Comparison of ENCODE assay signal across 8 cellular contexts in the genomic region with DNA sequence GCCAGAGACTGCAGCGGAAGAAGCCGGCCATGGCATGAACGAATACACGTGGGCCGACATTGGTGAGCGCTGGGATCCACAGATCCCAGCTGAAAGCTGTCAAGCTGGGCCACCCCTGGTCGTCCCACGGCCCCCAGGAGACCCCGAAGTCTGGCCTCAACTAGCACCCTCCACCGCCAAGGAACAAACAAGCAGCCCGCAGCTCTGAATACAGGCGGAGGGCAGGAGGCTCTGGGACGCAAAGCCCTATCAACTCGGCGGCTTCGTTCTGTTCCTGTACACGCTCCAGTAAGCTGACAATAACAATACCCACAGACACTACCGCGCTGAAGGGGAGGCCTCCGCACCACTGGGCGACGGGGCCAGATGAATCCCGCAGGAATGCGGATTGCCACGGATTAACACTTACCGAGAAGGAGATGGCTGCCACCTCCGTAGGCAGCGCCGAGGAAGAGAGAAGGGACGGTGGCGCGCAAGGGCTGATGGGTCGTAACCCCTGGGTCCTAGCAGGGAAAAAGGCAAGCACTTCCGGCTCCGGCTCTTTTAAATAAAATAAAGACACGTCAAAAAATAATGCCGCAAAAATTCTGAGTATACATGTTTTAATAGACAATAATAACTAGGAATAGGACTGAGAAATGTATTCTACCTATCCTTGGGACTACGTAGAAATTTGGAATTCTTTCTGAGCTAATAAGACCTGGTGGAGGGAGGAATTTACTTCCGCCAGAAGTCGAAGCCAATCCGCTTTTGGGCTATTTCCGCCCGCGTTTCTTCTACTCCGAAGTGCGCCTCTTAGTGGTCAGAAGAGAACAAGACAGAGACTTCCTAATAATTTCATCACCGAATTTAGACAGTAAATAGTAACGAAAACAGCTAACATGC. TPM values are rescaled to one million over a fixed set of nuclear protein-coding genes. Genes with fewer than 3 reads are reported as not detected.
DNase-seq lines count a peak whose midpoint lies in the region; ATAC-seq, FAIRE-seq and TF ChIP-seq lines count a peak whose summit lies in the region.

A gene (minus strand): TSS at position 481 of the 885 bp plus-strand sequence. CDS start 1,328 bp downstream, outside the sequence.

- DNase-seq in Ammon's horn (ENCODE audit: low spot score) (peak; percentile 93), NCI-H460 (ENCODE audit: extremely low read depth, low read depth) (peak; percentile 91), cerebellum (ENCODE audit: low spot score) (peak; percentile 92), kidney (peak; percentile 95)
- peak; percentile 82 for DNase-seq in activated CD4-positive, CD25-positive, alpha-beta regulatory T cell treated with anti-CD3 and anti-CD28 coated beads, Interleukin-2, amount 50 U/mL, for 72 hours
- DNase-seq in stimulated activated CD4-positive, alpha-beta T cell treated with anti-CD3 and anti-CD28 coated beads, Interleukin-15, amount 100 ng/mL, for 24 hours = peak; percentile 87

- no peaks in the 10 kb centered on the region for H3K9me3 ChIP-seq in kidney (ENCODE audit: control insufficient read depth in 1 of 2, low read length in 2 of 2)

- peak within 1 kb of the TSS; percentile 94 to 97 for H3K9ac ChIP-seq in kidney (ENCODE audit: low read length in 2 of 2)

- peak within 1 kb of the TSS; percentile 90 to 92 for H3K27ac ChIP-seq in kidney (ENCODE audit: low read depth in 2 of 2, low read length in 2 of 2)

- peak; percentile 83 for TF ChIP-seq CTCF in kidney (IDR thresholded peaks at IDR 0.05; ENCODE audit: borderline replicate concordance, extremely low read depth, insufficient read depth)

- H3K36me3 ChIP-seq in kidney (ENCODE audit: control insufficient read depth in 1 of 2, insufficient read depth in 2 of 2, low read length in 2 of 2) = peaks cover 18 to 32% of the 10 kb centered on the region in 2 donors

- TF ChIP-seq POLR2A in GM19099 (IDR thresholded peaks at IDR 0.05; ENCODE audit: extremely low read depth, insufficient read length, low read depth) = peak; percentile 97

- peak within 1 kb of the TSS; percentile 90 to 93 for H3K4me3 ChIP-seq in kidney (ENCODE audit: low read length in 2 of 2)

- peak; percentile 62 for FAIRE-seq in kidney (lab: Jason Lieb, UNC)

- H3K4me1 ChIP-seq in kidney (ENCODE audit: control insufficient read depth in 1 of 2, insufficient read depth in 1 of 2, low read depth in 1 of 2, low read length in 2 of 2) = peaks cover 4 to 12% of the 10 kb centered on the region in 2 donors

- intact Hi-C loops in kidney (cut with DNase I) = no loop called here

- peak; percentile 91 for ATAC-seq in HG03432 (IDR thresholded peaks at IDR 0.05; ENCODE audit: unreplicated experiment)

RNA-seq across cellular contexts. Expression of the gene that starts here (rescaled TPM):
- 3,004 and 3,553 TPM in 2 replicates for total RNA-seq in NCI-H460 (2014; rRNA removed; shearing (Covaris generic))
- polyA plus RNA-seq in NCI-H460 (2014; cell fraction: nucleus; rRNA removed) = 1,594 and 1,849 TPM in 2 replicates
- 1,138 TPM for total RNA-seq in cerebellum
- total RNA-seq in kidney = 1,227 TPM
- polyA plus RNA-seq in kidney (ENCODE audit: insufficient read depth, low read depth, low replicate concordance) = 2,612 TPM

Comparison
In these comparisons a context has a peak if more than half of its experiments do, and no peak if none do; other contexts are left out.
1. Peak in every context shown above with its lines: DNase-seq, ATAC-seq, H3K4me3 ChIP-seq and H3K27ac ChIP-seq.